ENCODE assay signal across 8 cellular contexts in the genomic region with DNA sequence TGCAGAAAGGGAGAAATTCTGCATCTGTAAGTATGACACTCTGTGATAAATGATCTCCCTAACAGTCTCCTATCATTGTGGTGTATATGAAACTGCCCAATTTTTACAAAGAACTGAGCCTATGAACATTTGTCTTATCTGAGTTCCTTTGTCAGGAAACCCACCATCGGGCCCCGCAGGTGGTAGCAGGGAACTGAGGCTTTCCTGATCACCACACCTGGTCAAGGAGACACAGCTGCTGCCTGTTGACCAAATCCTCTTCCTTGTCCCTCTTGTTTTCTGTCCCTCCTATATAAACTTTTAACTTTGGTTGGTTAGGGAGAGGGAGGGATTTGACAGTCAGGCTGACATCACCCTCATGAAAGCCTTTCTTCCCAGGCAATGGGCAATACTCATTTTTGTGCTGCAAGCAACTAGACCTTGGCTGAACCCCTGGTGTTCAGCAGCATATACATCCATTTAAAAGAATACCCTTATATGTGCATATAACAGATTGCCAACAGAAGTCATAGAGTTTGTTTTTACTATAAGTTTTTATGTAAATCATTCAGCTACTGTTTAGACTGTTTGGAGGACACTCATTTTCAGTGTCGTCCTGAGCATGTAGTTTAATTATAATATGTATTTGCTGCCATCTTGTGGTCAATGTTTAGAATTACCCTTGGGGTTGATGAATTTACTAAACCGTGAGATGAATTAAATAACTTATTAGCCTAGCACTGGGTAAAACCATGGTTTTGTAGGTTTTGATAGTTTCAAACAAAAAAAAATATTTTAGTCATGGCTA.
DNase-seq lines count a peak whose midpoint lies in the region; ATAC-seq and TF ChIP-seq lines count a peak whose summit lies in the region.

No MANE protein-coding gene starts in this region.

- no peak overlapping the region for H3K27ac ChIP-seq in SU-DHL-6 (ENCODE audit: low read depth, low read length)

- DNase-seq in AML-193 (lab: John Stamatoyannopoulos, UW): peak; percentile 66 to 79
- DNase-seq in NCI-H1105 treated with DMSO at 0.1 percent for 48 hours (lab: John Stamatoyannopoulos, UW): peak; percentile 75
- DNase-seq in foreskin melanocyte: peak; percentile 33
- DNase-seq in putamen (ENCODE audit: low spot score): peak; percentile 20
- DNase-seq in posterior cingulate gyrus: no peak

- no peaks in the 10 kb centered on the region for H4K20me1 ChIP-seq in SU-DHL-6 (ENCODE audit: low read depth, low read length)

- H3K27me3 ChIP-seq in SU-DHL-6 (ENCODE audit: low read length): no peaks in the 10 kb centered on the region

- no peaks in the 10 kb centered on the region for H3K79me2 ChIP-seq in SU-DHL-6 (ENCODE audit: insufficient read depth, low read length)

- H3K36me3 ChIP-seq in SU-DHL-6 (ENCODE audit: low read length): no peaks in the 10 kb centered on the region

- H3K9me2 ChIP-seq in SU-DHL-6 (replicated peaks; ENCODE audit: insufficient read depth, low read length): no peaks in the 10 kb centered on the region

- H3K4me2 ChIP-seq in SU-DHL-6 (ENCODE audit: low read depth, low read length, poor library complexity, severe bottlenecking): no peak overlapping the region

- H2AFZ ChIP-seq in SU-DHL-6 (ENCODE audit: low read depth, low read length, severe bottlenecking): no peak overlapping the region

- H3K9me3 ChIP-seq in SU-DHL-6 (ENCODE audit: insufficient read depth, low read length): no peaks in the 10 kb centered on the region

- intact Hi-C loops in posterior cingulate gyrus (cut with DNase I): loop anchor here (2.0 kb wide), 2 partner anchors 227 to 317 kb away; no protein-coding TSS in a partner anchor

- ATAC-seq in GM18517 (IDR thresholded peaks at IDR 0.05; ENCODE audit: unreplicated experiment): peak; percentile 98
- peak; percentile 93 for ATAC-seq in HG02938 (IDR thresholded peaks at IDR 0.05; ENCODE audit: unreplicated experiment)

- TF ChIP-seq CTCF in SU-DHL-6 (IDR thresholded peaks at IDR 0.05; ENCODE audit: insufficient read depth, low read length, poor library complexity, severe bottlenecking): peak; percentile 71

- H3K9ac ChIP-seq in SU-DHL-6 (ENCODE audit: low read length): no peak overlapping the region

- H3F3A ChIP-seq in SU-DHL-6 (ENCODE audit: insufficient read depth): no peaks in the 10 kb centered on the region

- no peak overlapping the region for H3K4me3 ChIP-seq in SU-DHL-6 (ENCODE audit: insufficient read depth, low read length, poor library complexity, severe bottlenecking)

Comparison
In these comparisons a context has a peak if more than half of its experiments do, and no peak if none do; other contexts are left out.
1. DNase-seq: peak in AML-193 (2 of 2), NCI-H1105 treated with DMSO at 0.1 percent for 48 hours (single experiment), foreskin melanocyte (single experiment) and putamen (single experiment); none in posterior cingulate gyrus (0 of 10).